Comparison of ENCODE assay signal across 10 cellular contexts in the genomic region with DNA sequence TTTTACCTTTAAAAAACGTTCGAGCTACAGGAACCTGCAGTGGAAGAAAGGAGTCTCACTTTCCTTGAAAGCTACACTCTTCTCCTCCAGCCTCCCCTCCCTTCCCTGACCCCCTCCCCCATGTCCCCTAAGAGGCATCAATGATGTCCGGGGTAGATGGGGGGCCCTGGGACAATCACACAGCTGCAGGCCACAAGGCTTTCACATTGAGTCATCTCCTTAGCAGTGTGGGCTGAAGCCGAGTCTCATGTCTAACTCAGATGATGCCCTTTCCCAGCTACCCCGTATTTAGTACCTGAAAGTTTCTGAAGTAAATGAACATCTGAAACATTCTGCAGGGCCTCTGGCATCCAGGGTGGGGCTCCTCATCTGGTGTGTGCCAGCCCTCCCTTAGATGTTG. TPM values are rescaled to one million over a fixed set of nuclear protein-coding genes. Genes with fewer than 3 reads are reported as not detected.
A peak's percentile ranks its signal among the peaks of the same experiment; 100 is the strongest.
DNase-seq lines count a peak whose midpoint lies in the region; ATAC-seq and TF ChIP-seq lines count a peak whose summit lies in the region.
"Had no signal": no experiment of that assay in that cellular context is flagged by ENCODE, and none has a peak within 500 bp of the region (broad histone marks: within the 10 kb centered on the region; RNA-seq: fewer than 3 reads in every experiment).

No MANE protein-coding gene starts in this region.

- no peak overlapping the region for H3K27ac ChIP-seq in breast epithelium
- no peak overlapping the region for H3K27ac ChIP-seq in testis

- intact Hi-C loops in left colon (cut with DNase I, micrococcal nuclease) = no loop called here
- intact Hi-C loops in breast epithelium (cut with DNase I; ENCODE audit: low total_unique reads) = no loop called here
- intact Hi-C loops in testis (cut with DNase I; ENCODE audit: low total_unique reads) = no loop called here

- H3K27me3 ChIP-seq in breast epithelium = peaks cover 0 to 16% of the 10 kb centered on the region in 2 donors
- H3K27me3 ChIP-seq in testis = no peaks in the 10 kb centered on the region

- H3K36me3 ChIP-seq in breast epithelium (no peaks in the 10 kb centered on the region), testis (ENCODE audit: low read depth, missing control alignments) (no peaks in the 10 kb centered on the region)

- H3K9me3 ChIP-seq in breast epithelium (no peaks in the 10 kb centered on the region), testis (no peaks in the 10 kb centered on the region)

- TF ChIP-seq CTCF in breast epithelium (IDR thresholded peaks at IDR 0.05) (no peak), testis (IDR thresholded peaks at IDR 0.05) (no peak)

- ATAC-seq in GM18508 (IDR thresholded peaks at IDR 0.05; ENCODE audit: insufficient read depth, unreplicated experiment) = peak; percentile 66
- ATAC-seq in GM21390 (IDR thresholded peaks at IDR 0.05; ENCODE audit: unreplicated experiment) = peak; percentile 88
- ATAC-seq in HG03457 (IDR thresholded peaks at IDR 0.05; ENCODE audit: unreplicated experiment) = peak; percentile 70
- peak; percentile 32 for ATAC-seq in left colon

- TF ChIP-seq POLR2A in breast epithelium (IDR thresholded peaks at IDR 0.05) (no peak), testis (IDR thresholded peaks at IDR 0.05) (no peak)

- peak in 1 of 2 donors; percentile 39 for DNase-seq in left colon
- no peak for DNase-seq in NCI-H2227 (lab: John Stamatoyannopoulos, UW; ENCODE audit: unreplicated experiment)
- DNase-seq in breast epithelium (ENCODE audit: low spot score in 2 of 2) = no peak
- DNase-seq in testis = no peak
- DNase-seq in NCI-H748 treated with DMSO at 0.1 percent for 48 hours (lab: John Stamatoyannopoulos, UW) = no peak

- WGBS in testis, 2 donors = 49 to 56% methylated on average over 5 of the region's 5 CpGs

- no peak overlapping the region for H3K4me3 ChIP-seq in breast epithelium
- H3K4me3 ChIP-seq in testis = no peak overlapping the region

- H3K4me1 ChIP-seq in breast epithelium (no peaks in the 10 kb centered on the region), testis (no peaks in the 10 kb centered on the region)

RNA-seq across cellular contexts. Expression of gene GPR25, which starts 6.3 kb away (rescaled TPM):
- under 1 TPM in 1 of 2 donors, not detected in 1; 0.64 TPM for total RNA-seq in left colon
- total RNA-seq in breast epithelium = under 1 TPM in 1 of 3 donors, not detected in 2; 0.29 TPM
- under 1 TPM in 1 of 2 donors, not detected in 1; 0.87 TPM for total RNA-seq in testis
- not detected for polyA plus RNA-seq in testis (ENCODE audit: insufficient read depth, low read depth, low replicate concordance)
- total RNA-seq: kidney epithelial cell had no signal

RNA-seq across cellular contexts. Expression of gene INAVA, which starts 28.2 kb away (rescaled TPM):
- total RNA-seq in left colon (100 to 1,000 TPM; 172 to 195 TPM), breast epithelium (1 to 10 TPM in 2 of 3 donors, not detected in 1; 1.0 to 7.5 TPM), testis (1 to 10 TPM; 2.3 to 5.8 TPM)
- polyA plus RNA-seq in testis (ENCODE audit: insufficient read depth, low read depth, low replicate concordance) = 1.5 TPM
- polyA plus RNA-seq: IgD-negative memory B cell had no signal

Comparison
In these comparisons a context has a peak if more than half of its experiments do, and no peak if none do; other contexts are left out.
1. ATAC-seq: peak in every context shown above with its lines; median percentile 88 in GM21390; 70 in HG03457; 66 in GM18508; 32 in left colon.
2. RNA of gene INAVA, which starts 28.2 kb away (total RNA-seq): 172 to 195 TPM in left colon; 2.3 to 5.8 TPM in testis and 1.0 to 7.5 TPM in breast epithelium; every median in the first group is over 10 times any median in the second.